19 cellular contexts compared by ENCODE assay signal in the genomic region with DNA sequence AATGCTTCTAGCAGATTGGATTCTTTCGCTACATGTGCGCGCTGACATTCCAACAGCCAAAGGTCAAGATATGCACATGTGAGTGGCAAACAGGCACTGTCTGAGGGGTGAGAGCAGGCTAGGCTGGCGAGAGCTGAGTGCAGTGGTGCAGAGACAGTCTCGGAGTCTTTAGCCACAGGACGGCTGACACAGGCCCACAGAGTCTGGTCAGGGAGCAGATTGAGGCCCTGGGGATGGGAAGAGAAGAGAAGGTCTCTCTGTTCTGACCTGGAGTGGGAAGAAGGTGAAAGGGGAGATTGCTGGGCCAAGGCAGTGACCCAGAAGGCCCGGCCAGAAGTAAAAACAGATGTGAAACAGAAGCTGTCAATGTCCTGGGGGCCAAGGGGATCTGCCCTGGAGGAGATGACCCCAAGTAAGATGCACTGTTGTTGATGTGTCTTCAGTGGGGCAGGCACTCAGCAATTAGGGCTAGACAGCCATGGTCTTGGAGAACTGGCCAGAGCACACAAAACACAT.
DNase-seq lines count a peak whose midpoint lies in the region; ATAC-seq lines count a peak whose summit lies in the region.
"Had no signal": no experiment of that assay in that cellular context is flagged by ENCODE, and none has a peak within 500 bp of the region (broad histone marks: within the 10 kb centered on the region; RNA-seq: fewer than 3 reads in every experiment).

No MANE protein-coding gene starts in this region.

- intact Hi-C loops in left cardiac atrium (cut with DNase I), result no loop called here

- H2AFZ ChIP-seq in mesenchymal stem cell (ENCODE audit: low read depth, low read length), result no peak overlapping the region
- H2AFZ ChIP-seq: GM23248 had no signal

- in situ Hi-C loops in HAP-1 (cut with MboI; ENCODE audit: low sequenced_read_pairs), result no loop called here

- H3K9ac ChIP-seq in mesenchymal stem cell (ENCODE audit: low read length), result no peak overlapping the region
- H3K9ac ChIP-seq: BLaER1, GM23248 had no signal

- H3K4me3 ChIP-seq in mesenchymal stem cell (ENCODE audit: insufficient read depth in 1 of 2, low read depth in 1 of 2, low read length in 2 of 2) (no peak overlapping the region), HAP-1 (no peak overlapping the region)
- H3K4me3 ChIP-seq: BLaER1, GM23248 had no signal

- ATAC-seq in left cardiac atrium (peak; percentile 58 to 72), GM21786 (IDR thresholded peaks at IDR 0.05; ENCODE audit: unreplicated experiment) (no peak)
- ATAC-seq: PC-3 had no signal

- H3K4me1 ChIP-seq in mesenchymal stem cell (ENCODE audit: control insufficient read depth, insufficient read depth, low read depth, low read length) (peaks cover 5% of the 10 kb centered on the region), HAP-1 (no peaks in the 10 kb centered on the region)
- H3K4me1 ChIP-seq: BLaER1 had no signal

- H4K91ac ChIP-seq in mesenchymal stem cell (ENCODE audit: low read length), result peak overlapping the region; percentile 39

- no peak overlapping the region for H2BK15ac ChIP-seq in mesenchymal stem cell (ENCODE audit: low read depth, poor library complexity, severe bottlenecking)

- no peak overlapping the region for H2AK5ac ChIP-seq in mesenchymal stem cell (ENCODE audit: low read length, severe bottlenecking)

- H2BK12ac ChIP-seq in mesenchymal stem cell (ENCODE audit: low read length in 2 of 2), result peak overlapping the region in 1 of 2 experiments; percentile 92

- DNase-seq in ecto neural progenitor cell (ENCODE audit: low spot score), result peak; percentile 54
- DNase-seq in left cardiac atrium, result no peak
- DNase-seq in mesenchymal stem cell, result no peak
- peak; percentile 21 for DNase-seq in retina
- DNase-seq in activated CD4-positive, alpha-beta T cell treated with anti-CD3 and anti-CD28 coated beads, Interleukin-2, amount 50 U/mL, for 48 hours, result no peak
- no peak for DNase-seq in HAP-1 (ENCODE audit: low spot score in 2 of 2)
- DNase-seq: Calu3; CD4-positive, alpha-beta memory T cell; GM23248; HCEC 1CT; Karpas-422; NCI-H1048; NCI-H1436 treated with DMSO at 0.1 percent for 48 hours; NCI-H2029; NCI-H526; PC-3 had no signal

- no peak overlapping the region for H3K27ac ChIP-seq in mesenchymal stem cell (ENCODE audit: low read length, poor library complexity, severe bottlenecking)
- H3K27ac ChIP-seq: BLaER1, GM23248, RWPE1 had no signal

- peak overlapping the region; percentile 37 to 52 for H3K18ac ChIP-seq in mesenchymal stem cell (ENCODE audit: low read depth in 1 of 2, low read length in 2 of 2)

- no peak overlapping the region for H2BK5ac ChIP-seq in mesenchymal stem cell (ENCODE audit: low read depth, low read length, poor library complexity, severe bottlenecking)

- H2BK120ac ChIP-seq in mesenchymal stem cell (ENCODE audit: low read depth, low read length), result no peak overlapping the region

- no peak overlapping the region for H3K4me2 ChIP-seq in mesenchymal stem cell (ENCODE audit: low read length, poor library complexity, severe bottlenecking)
- H3K4me2 ChIP-seq: BLaER1 had no signal

- 43% methylated on average over 7 of the region's 7 CpGs for WGBS in mesenchymal stem cell

- no peak overlapping the region for H3K4ac ChIP-seq in mesenchymal stem cell (ENCODE audit: low read depth in 1 of 2, low read length in 2 of 2)

- H3K27me3 ChIP-seq in mesenchymal stem cell (ENCODE audit: control insufficient read depth in 1 of 2, insufficient read depth in 1 of 2, low read length in 2 of 2) (peaks cover 0 to 3% of the 10 kb centered on the region in 2 experiments), HAP-1 (ENCODE audit: low read depth) (no peaks in the 10 kb centered on the region)
- H3K27me3 ChIP-seq: BLaER1 had no signal

- H3K79me1 ChIP-seq in mesenchymal stem cell (replicated peaks; ENCODE audit: low read length, poor library complexity, severe bottlenecking), result no peaks in the 10 kb centered on the region

- H3K9me3 ChIP-seq in mesenchymal stem cell (ENCODE audit: control insufficient read depth, low read length) (no peaks in the 10 kb centered on the region), HAP-1 (no peaks in the 10 kb centered on the region)

- H4K8ac ChIP-seq in mesenchymal stem cell (ENCODE audit: low read length), result peak overlapping the region; percentile 57

- H3K36me3 ChIP-seq in mesenchymal stem cell (ENCODE audit: control insufficient read depth in 1 of 2, insufficient read depth in 2 of 2, low read depth in 1 of 2, low read length in 2 of 2), result no peaks in the 10 kb centered on the region
- no peaks in the 10 kb centered on the region for H3K36me3 ChIP-seq in HAP-1 (replicated peaks)
- H3K36me3 ChIP-seq: BLaER1 had no signal

- H3K23ac ChIP-seq in mesenchymal stem cell (ENCODE audit: low read length in 2 of 2), result no peak overlapping the region

- no peak overlapping the region for H3K14ac ChIP-seq in mesenchymal stem cell (ENCODE audit: low read length in 2 of 2)

Comparison
In these comparisons a context has a peak if more than half of its experiments do, and no peak if none do; other contexts are left out.
1. DNase-seq: peak in ecto neural progenitor cell (single experiment) and retina (single experiment); none in left cardiac atrium (single experiment), mesenchymal stem cell (single experiment), activated CD4-positive, alpha-beta T cell treated with anti-CD3 and anti-CD28 coated beads, Interleukin-2, amount 50 U/mL, for 48 hours (0 of 2) and HAP-1 (0 of 2).